ENCODE assay signal across 10 cellular contexts in the genomic region with DNA sequence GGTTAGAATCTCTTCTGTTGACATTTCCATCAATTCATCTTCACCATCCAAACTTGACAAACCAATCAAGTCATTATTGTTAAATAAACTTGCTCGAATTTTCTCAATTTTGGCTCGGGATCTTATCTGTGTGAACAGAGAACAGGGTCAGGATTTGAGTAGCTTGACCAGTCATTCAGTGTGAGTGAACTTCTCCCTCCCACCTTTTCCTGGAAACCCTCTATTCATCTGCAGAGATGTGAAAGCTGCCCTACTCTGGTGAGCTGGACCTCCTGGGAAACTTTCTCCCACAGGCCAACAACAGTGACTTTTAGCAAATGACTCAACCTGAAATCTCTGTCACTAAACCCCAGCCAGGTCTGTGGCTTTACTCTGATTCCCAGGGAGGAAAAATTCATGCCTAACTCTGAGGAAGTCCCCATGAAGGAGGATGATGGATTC. TPM values are rescaled to one million over a fixed set of nuclear protein-coding genes. Genes with fewer than 3 reads are reported as not detected.
DNase-seq lines count a peak whose midpoint lies in the region; ATAC-seq and TF ChIP-seq lines count a peak whose summit lies in the region.
"Had no signal": no experiment of that assay in that cellular context is flagged by ENCODE, and none has a peak within 500 bp of the region (broad histone marks: within the 10 kb centered on the region; RNA-seq: fewer than 3 reads in every experiment).

No MANE protein-coding gene starts in this region.

- H3K27me3 Mint-ChIP-seq in chondrocyte (ENCODE audit: low read depth), result no peaks in the 10 kb centered on the region

- H3K4me3 ChIP-seq in smooth muscle cell, result no peak overlapping the region
- H3K4me3 ChIP-seq: HAP-1, Peyer's patch had no signal

- TF ChIP-seq CTCF in chondrocyte (IDR thresholded peaks at IDR 0.05) (no peak), smooth muscle cell (IDR thresholded peaks at IDR 0.05; ENCODE audit: borderline replicate concordance, insufficient read depth, poor library complexity, severe bottlenecking) (no peak)

- H3K36me3 Mint-ChIP-seq in chondrocyte (ENCODE audit: low read depth), result peaks cover 15% of the 10 kb centered on the region

- H3F3A ChIP-seq in smooth muscle cell (ENCODE audit: low read depth), result no peaks in the 10 kb centered on the region

- no peaks in the 10 kb centered on the region for H3K27me3 ChIP-seq in smooth muscle cell (ENCODE audit: low read depth)
- H3K27me3 ChIP-seq: Peyer's patch had no signal

- DNase-seq in GM19240 (ENCODE audit: insufficient read length, low spot score), result peak; percentile 47
- peak; percentile 24 for DNase-seq in LHCN-M2 (ENCODE audit: low read depth)
- DNase-seq in chondrocyte (ENCODE audit: low spot score), result no peak
- no peak for DNase-seq in smooth muscle cell (lab: John Stamatoyannopoulos, UW; ENCODE audit: unreplicated experiment)
- no peak for DNase-seq in GM03348 (ENCODE audit: low spot score)
- no peak for DNase-seq in activated CD8-positive, alpha-beta memory T cell treated with anti-CD3 and anti-CD28 coated beads, Interleukin-2, amount 50 U/mL, for 4 hours
- DNase-seq: Kasumi-1, Peyer's patch had no signal

- H3K4me1 ChIP-seq in smooth muscle cell (ENCODE audit: low read depth), result no peaks in the 10 kb centered on the region
- H3K4me1 ChIP-seq: Peyer's patch had no signal

- 39% methylated on average over 2 of the region's 2 CpGs for WGBS in smooth muscle cell (ENCODE audit: low lambda C conversion rate)

- peak overlapping the region; percentile 60 for H3K27ac ChIP-seq in smooth muscle cell (ENCODE audit: low read depth)

- no peak overlapping the region for H2AFZ ChIP-seq in smooth muscle cell (ENCODE audit: low read depth)

- H3K36me3 ChIP-seq in smooth muscle cell (ENCODE audit: low read depth), result no peaks in the 10 kb centered on the region

- no peak overlapping the region for H3K4me3 Mint-ChIP-seq in chondrocyte (ENCODE audit: unreplicated experiment)

- ATAC-seq in GM19328 (IDR thresholded peaks at IDR 0.05; ENCODE audit: unreplicated experiment), result no peak

- no peaks in the 10 kb centered on the region for H3K9me3 Mint-ChIP-seq in chondrocyte (ENCODE audit: low read depth)

- H3K9ac ChIP-seq in smooth muscle cell (ENCODE audit: low read depth), result no peak overlapping the region

- H3K4me1 Mint-ChIP-seq in chondrocyte (ENCODE audit: low read depth), result peaks cover 9% of the 10 kb centered on the region

- no peaks in the 10 kb centered on the region for H3K9me3 ChIP-seq in smooth muscle cell (replicated peaks; ENCODE audit: low read depth)
- H3K9me3 ChIP-seq: HAP-1, Peyer's patch had no signal

- no peaks in the 10 kb centered on the region for H3K79me2 ChIP-seq in smooth muscle cell (ENCODE audit: low read depth)

- H3K27ac Mint-ChIP-seq in chondrocyte (ENCODE audit: unreplicated experiment), result peak overlapping the region; percentile 12

- peaks cover 6% of the 10 kb centered on the region for H4K20me1 ChIP-seq in smooth muscle cell (ENCODE audit: low read depth)

- H3K4me2 ChIP-seq in smooth muscle cell, result peak overlapping the region; percentile 51

RNA-seq across cellular contexts. Expression of gene TRAFD1, which starts 57.8 kb away (rescaled TPM):
- total RNA-seq in LHCN-M2 (2014; rRNA removed) (22.9 and 29.0 TPM in 2 replicates), chondrocyte (27.5 to 34.0 TPM (median 29.7 TPM) in 3 replicates), smooth muscle cell (21.7 and 30.2 TPM in 2 replicates)
- polyA plus RNA-seq in LHCN-M2 (2012), result 21.8 TPM
- 40.7 and 44.8 TPM in 2 replicates for polyA plus RNA-seq in smooth muscle cell

Comparison
In these comparisons a context has a peak if more than half of its experiments do, and no peak if none do; other contexts are left out.
1. DNase-seq: peak in GM19240 (single experiment) and LHCN-M2 (single experiment); none in chondrocyte (single experiment), smooth muscle cell (single experiment), GM03348 (single experiment) and activated CD8-positive, alpha-beta memory T cell treated with anti-CD3 and anti-CD28 coated beads, Interleukin-2, amount 50 U/mL, for 4 hours (single experiment).